In the genomic region with DNA sequence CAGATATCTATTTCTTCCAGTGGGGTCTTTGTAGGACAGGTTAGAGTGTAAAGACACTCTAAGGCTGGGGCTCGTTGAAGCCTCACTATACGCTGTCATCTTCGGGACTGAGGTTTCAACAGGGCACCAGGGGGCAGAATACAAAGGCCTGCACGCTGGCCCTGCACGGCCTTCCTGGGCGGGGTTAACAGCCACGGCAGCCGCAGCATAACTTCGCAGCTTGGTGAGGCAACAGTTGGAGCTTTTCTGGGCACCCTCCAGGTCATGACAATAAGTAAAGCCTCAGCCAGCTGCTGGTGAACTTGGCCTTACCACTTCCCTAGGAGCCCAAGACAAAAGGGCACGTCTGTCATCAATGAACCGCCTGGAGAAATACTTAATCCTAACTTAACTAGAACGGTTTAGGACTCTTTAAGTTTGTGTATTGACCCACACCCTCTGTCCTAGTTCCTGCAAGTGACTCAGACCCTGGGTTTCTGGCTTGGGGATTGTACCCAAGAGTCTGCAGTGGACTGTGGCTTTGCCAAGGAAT, we compare ENCODE assay signal across 1 cellular context.
TF ChIP-seq lines count a peak whose summit lies in the region.

No MANE protein-coding gene starts in this region.

TF ChIP-seq in HepG2, 621 proteins besides CTCF, POLR2A, EP300 and RAD21 (continued from another document and continues in another):
- TF ChIP-seq ZNF280B (CRISPR knock-in tag; IDR thresholded peaks at IDR 0.05; ENCODE audit: borderline replicate concordance) (no peak), ZNF775 (CRISPR knock-in tag; IDR thresholded peaks at IDR 0.05; ENCODE audit: borderline replicate concordance) (no peak), HCFC1 (IDR thresholded peaks at IDR 0.05; ENCODE audit: low read depth, low read length) (no peak), SAFB2 (CRISPR knock-in tag; IDR thresholded peaks at IDR 0.05; ENCODE audit: borderline replicate concordance, low read depth) (no peak), ZBTB1 (CRISPR knock-in tag; IDR thresholded peaks at IDR 0.05; ENCODE audit: borderline replicate concordance) (no peak), SAP130 (CRISPR knock-in tag; IDR thresholded peaks at IDR 0.05; ENCODE audit: low read depth) (peak; percentile 38), ZNF878 (CRISPR knock-in tag; IDR thresholded peaks at IDR 0.05) (no peak), KAT8 (CRISPR knock-in tag; IDR thresholded peaks at IDR 0.05) (0 out of 2 replicates have a peak, but pooled peaks have one; percentile 41), PITX1 (CRISPR knock-in tag; IDR thresholded peaks at IDR 0.05) (no peak), ZNF234 (CRISPR knock-in tag; conservative IDR thresholded peaks at IDR 0.05) (no peak), ZNF619 (CRISPR knock-in tag; IDR thresholded peaks at IDR 0.05) (no peak), ZNF24 (IDR thresholded peaks at IDR 0.05) (no peak), IRF1 (CRISPR knock-in tag; IDR thresholded peaks at IDR 0.05; ENCODE audit: low read depth) (no peak), KDM3A (CRISPR knock-in tag; IDR thresholded peaks at IDR 0.05; ENCODE audit: low read depth) (no peak), PAX8 (CRISPR knock-in tag; IDR thresholded peaks at IDR 0.05; ENCODE audit: borderline replicate concordance) (no peak), MXD4 (CRISPR knock-in tag; IDR thresholded peaks at IDR 0.05) (no peak; the same call in 1 of the 2 replicates), SIN3B (IDR thresholded peaks at IDR 0.05; ENCODE audit: low read length) (no peak), HNF1B (CRISPR knock-in tag; IDR thresholded peaks at IDR 0.05) (peak; percentile 17; the same call in 1 of the 2 replicates), DPF2 (CRISPR knock-in tag; IDR thresholded peaks at IDR 0.05; ENCODE audit: borderline replicate concordance, low read depth) (no peak), MAFG (CRISPR knock-in tag; IDR thresholded peaks at IDR 0.05) (no peak), E2F5 (CRISPR knock-in tag; conservative IDR thresholded peaks at IDR 0.05) (no peak), ZNF772 (CRISPR knock-in tag; IDR thresholded peaks at IDR 0.05) (no peak), KMT2A (CRISPR knock-in tag; IDR thresholded peaks at IDR 0.05) (no peak), ZNF432 (CRISPR knock-in tag; IDR thresholded peaks at IDR 0.05; ENCODE audit: borderline replicate concordance) (no peak), NFE2 (CRISPR knock-in tag; IDR thresholded peaks at IDR 0.05) (no peak), SALL2 (CRISPR knock-in tag; IDR thresholded peaks at IDR 0.05) (no peak), ZNF720 (CRISPR knock-in tag; IDR thresholded peaks at IDR 0.05) (no peak), MEIS1 (CRISPR knock-in tag; IDR thresholded peaks at IDR 0.05; ENCODE audit: borderline replicate concordance) (no peak), ZNF556 (CRISPR knock-in tag; IDR thresholded peaks at IDR 0.05; ENCODE audit: borderline replicate concordance) (peak; percentile 44; the same call in 1 of the 2 replicates), HNRNPH1 (optimal IDR thresholded peaks at IDR 0.05; ENCODE audit: low read depth, low read length) (no peak), ZNF484 (CRISPR knock-in tag; IDR thresholded peaks at IDR 0.05; ENCODE audit: borderline replicate concordance, low read depth) (no peak), FOXJ3 (CRISPR knock-in tag; IDR thresholded peaks at IDR 0.05; ENCODE audit: borderline replicate concordance) (0 out of 2 replicates have a peak, but pooled peaks have one; percentile 22), PRMT3 (CRISPR knock-in tag; IDR thresholded peaks at IDR 0.05; ENCODE audit: borderline replicate concordance, low read depth) (no peak), ZNF792 (CRISPR knock-in tag; IDR thresholded peaks at IDR 0.05) (no peak), THAP11 (CRISPR knock-in tag; IDR thresholded peaks at IDR 0.05) (0 out of 2 replicates have a peak, but pooled peaks have one; percentile 26), SRF (IDR thresholded peaks at IDR 0.05; ENCODE audit: low read depth, low read length) (no peak), RXRA (CRISPR knock-in tag; IDR thresholded peaks at IDR 0.05) (peak; percentile 78), ZNF607 (CRISPR knock-in tag; IDR thresholded peaks at IDR 0.05; ENCODE audit: borderline replicate concordance) (no peak), KLF12 (CRISPR knock-in tag; IDR thresholded peaks at IDR 0.05; ENCODE audit: borderline replicate concordance) (no peak; the same call in 1 of the 2 replicates), FOSL1 (CRISPR knock-in tag; IDR thresholded peaks at IDR 0.05; ENCODE audit: borderline replicate concordance) (no peak)
- TF ChIP-seq, protein P1, sequence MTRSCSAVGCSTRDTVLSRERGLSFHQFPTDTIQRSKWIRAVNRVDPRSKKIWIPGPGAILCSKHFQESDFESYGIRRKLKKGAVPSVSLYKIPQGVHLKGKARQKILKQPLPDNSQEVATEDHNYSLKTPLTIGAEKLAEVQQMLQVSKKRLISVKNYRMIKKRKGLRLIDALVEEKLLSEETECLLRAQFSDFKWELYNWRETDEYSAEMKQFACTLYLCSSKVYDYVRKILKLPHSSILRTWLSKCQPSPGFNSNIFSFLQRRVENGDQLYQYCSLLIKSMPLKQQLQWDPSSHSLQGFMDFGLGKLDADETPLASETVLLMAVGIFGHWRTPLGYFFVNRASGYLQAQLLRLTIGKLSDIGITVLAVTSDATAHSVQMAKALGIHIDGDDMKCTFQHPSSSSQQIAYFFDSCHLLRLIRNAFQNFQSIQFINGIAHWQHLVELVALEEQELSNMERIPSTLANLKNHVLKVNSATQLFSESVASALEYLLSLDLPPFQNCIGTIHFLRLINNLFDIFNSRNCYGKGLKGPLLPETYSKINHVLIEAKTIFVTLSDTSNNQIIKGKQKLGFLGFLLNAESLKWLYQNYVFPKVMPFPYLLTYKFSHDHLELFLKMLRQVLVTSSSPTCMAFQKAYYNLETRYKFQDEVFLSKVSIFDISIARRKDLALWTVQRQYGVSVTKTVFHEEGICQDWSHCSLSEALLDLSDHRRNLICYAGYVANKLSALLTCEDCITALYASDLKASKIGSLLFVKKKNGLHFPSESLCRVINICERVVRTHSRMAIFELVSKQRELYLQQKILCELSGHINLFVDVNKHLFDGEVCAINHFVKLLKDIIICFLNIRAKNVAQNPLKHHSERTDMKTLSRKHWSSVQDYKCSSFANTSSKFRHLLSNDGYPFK (CRISPR knock-in tag; IDR thresholded peaks at IDR 0.05; ENCODE audit: borderline replicate concordance): peak; percentile 98
- TF ChIP-seq, protein P2, sequence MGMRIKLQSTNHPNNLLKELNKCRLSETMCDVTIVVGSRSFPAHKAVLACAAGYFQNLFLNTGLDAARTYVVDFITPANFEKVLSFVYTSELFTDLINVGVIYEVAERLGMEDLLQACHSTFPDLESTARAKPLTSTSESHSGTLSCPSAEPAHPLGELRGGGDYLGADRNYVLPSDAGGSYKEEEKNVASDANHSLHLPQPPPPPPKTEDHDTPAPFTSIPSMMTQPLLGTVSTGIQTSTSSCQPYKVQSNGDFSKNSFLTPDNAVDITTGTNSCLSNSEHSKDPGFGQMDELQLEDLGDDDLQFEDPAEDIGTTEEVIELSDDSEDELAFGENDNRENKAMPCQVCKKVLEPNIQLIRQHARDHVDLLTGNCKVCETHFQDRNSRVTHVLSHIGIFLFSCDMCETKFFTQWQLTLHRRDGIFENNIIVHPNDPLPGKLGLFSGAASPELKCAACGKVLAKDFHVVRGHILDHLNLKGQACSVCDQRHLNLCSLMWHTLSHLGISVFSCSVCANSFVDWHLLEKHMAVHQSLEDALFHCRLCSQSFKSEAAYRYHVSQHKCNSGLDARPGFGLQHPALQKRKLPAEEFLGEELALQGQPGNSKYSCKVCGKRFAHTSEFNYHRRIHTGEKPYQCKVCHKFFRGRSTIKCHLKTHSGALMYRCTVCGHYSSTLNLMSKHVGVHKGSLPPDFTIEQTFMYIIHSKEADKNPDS (CRISPR knock-in tag; IDR thresholded peaks at IDR 0.05): no peak
- TF ChIP-seq, protein P3, sequence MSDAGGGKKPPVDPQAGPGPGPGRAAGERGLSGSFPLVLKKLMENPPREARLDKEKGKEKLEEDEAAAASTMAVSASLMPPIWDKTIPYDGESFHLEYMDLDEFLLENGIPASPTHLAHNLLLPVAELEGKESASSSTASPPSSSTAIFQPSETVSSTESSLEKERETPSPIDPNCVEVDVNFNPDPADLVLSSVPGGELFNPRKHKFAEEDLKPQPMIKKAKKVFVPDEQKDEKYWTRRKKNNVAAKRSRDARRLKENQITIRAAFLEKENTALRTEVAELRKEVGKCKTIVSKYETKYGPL (CRISPR knock-in tag; IDR thresholded peaks at IDR 0.05): no peak
- TF ChIP-seq, protein P4, sequence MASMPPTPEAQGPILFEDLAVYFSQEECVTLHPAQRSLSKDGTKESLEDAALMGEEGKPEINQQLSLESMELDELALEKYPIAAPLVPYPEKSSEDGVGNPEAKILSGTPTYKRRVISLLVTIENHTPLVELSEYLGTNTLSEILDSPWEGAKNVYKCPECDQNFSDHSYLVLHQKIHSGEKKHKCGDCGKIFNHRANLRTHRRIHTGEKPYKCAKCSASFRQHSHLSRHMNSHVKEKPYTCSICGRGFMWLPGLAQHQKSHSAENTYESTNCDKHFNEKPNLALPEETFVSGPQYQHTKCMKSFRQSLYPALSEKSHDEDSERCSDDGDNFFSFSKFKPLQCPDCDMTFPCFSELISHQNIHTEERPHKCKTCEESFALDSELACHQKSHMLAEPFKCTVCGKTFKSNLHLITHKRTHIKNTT (CRISPR knock-in tag; IDR thresholded peaks at IDR 0.05): no peak
- TF ChIP-seq, protein P5, sequence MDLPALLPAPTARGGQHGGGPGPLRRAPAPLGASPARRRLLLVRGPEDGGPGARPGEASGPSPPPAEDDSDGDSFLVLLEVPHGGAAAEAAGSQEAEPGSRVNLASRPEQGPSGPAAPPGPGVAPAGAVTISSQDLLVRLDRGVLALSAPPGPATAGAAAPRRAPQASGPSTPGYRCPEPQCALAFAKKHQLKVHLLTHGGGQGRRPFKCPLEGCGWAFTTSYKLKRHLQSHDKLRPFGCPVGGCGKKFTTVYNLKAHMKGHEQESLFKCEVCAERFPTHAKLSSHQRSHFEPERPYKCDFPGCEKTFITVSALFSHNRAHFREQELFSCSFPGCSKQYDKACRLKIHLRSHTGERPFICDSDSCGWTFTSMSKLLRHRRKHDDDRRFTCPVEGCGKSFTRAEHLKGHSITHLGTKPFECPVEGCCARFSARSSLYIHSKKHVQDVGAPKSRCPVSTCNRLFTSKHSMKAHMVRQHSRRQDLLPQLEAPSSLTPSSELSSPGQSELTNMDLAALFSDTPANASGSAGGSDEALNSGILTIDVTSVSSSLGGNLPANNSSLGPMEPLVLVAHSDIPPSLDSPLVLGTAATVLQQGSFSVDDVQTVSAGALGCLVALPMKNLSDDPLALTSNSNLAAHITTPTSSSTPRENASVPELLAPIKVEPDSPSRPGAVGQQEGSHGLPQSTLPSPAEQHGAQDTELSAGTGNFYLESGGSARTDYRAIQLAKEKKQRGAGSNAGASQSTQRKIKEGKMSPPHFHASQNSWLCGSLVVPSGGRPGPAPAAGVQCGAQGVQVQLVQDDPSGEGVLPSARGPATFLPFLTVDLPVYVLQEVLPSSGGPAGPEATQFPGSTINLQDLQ (CRISPR knock-in tag; IDR thresholded peaks at IDR 0.05): no peak
- TF ChIP-seq, protein P6, sequence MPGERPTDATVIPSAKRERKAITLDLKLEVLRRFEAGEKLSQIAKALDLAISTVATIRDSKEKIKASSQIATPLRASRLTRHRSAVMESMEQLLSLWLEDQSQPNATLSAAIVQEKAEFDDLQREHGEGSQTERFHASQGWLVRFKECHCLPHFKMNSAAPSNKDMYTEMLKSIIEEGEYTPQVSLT (CRISPR knock-in tag; IDR thresholded peaks at IDR 0.05; ENCODE audit: borderline replicate concordance, low read depth): no peak
